1 cellular context compared by ENCODE assay signal in genomic region chr11:122036022-122036421, GRCh38.
TF ChIP-seq lines count a peak whose summit lies in the region.

No MANE protein-coding gene starts in this region.

TF ChIP-seq in GM23338, 12 proteins besides CTCF, POLR2A, EP300 and RAD21 (continued from another document):
- TF ChIP-seq REST (IDR thresholded peaks at IDR 0.05; ENCODE audit: unreplicated experiment) (no peak), ETS1 (IDR thresholded peaks at IDR 0.05) (no peak), JUNB (IDR thresholded peaks at IDR 0.05; ENCODE audit: unreplicated experiment) (no peak), ZNF331 (CRISPR knock-in tag; IDR thresholded peaks at IDR 0.05; ENCODE audit: low read depth) (no peak), STAT1 (IDR thresholded peaks at IDR 0.05; ENCODE audit: unreplicated experiment) (no peak)
